ENCODE assay signal across 8 cellular contexts in genomic region chr14:65412189-65412846, GRCh38. TPM values are rescaled to one million over a fixed set of nuclear protein-coding genes. Genes with fewer than 3 reads are reported as not detected.
DNase-seq lines count a peak whose midpoint lies in the region; ATAC-seq lines count a peak whose summit lies in the region.

FUT8 (plus strand) TSS chr14:65412730; CDS start chr14:65561564, 148,834 bp downstream.

- H3K36me3 ChIP-seq in CD4-positive, CD25-positive, alpha-beta regulatory T cell (ENCODE audit: control insufficient read depth, insufficient read depth, low read length) = no peaks in the 10 kb centered on the region

- peak within 1 kb of the TSS; percentile 85 for H3K4me3 ChIP-seq in CD4-positive, CD25-positive, alpha-beta regulatory T cell (ENCODE audit: low read depth, low read length)

- H3K36me3 Mint-ChIP-seq in CD4-positive, CD25-positive, alpha-beta regulatory T cell = no peaks in the 10 kb centered on the region

- peaks cover 19 to 41% (median 39%) of the 10 kb centered on the region in 4 donors for H3K4me1 Mint-ChIP-seq in CD4-positive, CD25-positive, alpha-beta regulatory T cell

- H3K27ac Mint-ChIP-seq in CD4-positive, CD25-positive, alpha-beta regulatory T cell = peak within 1 kb of the TSS; percentile 94 to 100 (median 95)

- ATAC-seq in CD4-positive, CD25-positive, alpha-beta regulatory T cell (ENCODE audit: low read depth in 2 of 2) = peak; percentile 90 to 94
- ATAC-seq in GM19395 (IDR thresholded peaks at IDR 0.05; ENCODE audit: unreplicated experiment) (peak; percentile 67), HG03558 (IDR thresholded peaks at IDR 0.05; ENCODE audit: extremely low read depth, unreplicated experiment) (peak; percentile 34), left lobe of liver (peak; percentile 89)

- no peaks in the 10 kb centered on the region for H3K9me3 Mint-ChIP-seq in CD4-positive, CD25-positive, alpha-beta regulatory T cell

- peak; percentile 90 to 97 (median 95) for DNase-seq in CD4-positive, CD25-positive, alpha-beta regulatory T cell
- DNase-seq in NCI-H748 (lab: John Stamatoyannopoulos, UW; ENCODE audit: unreplicated experiment) = peak; percentile 98
- DNase-seq in activated CD4-positive, alpha-beta T cell treated with anti-CD3 and anti-CD28 coated beads, Interleukin-2, amount 50 U/mL, for 24 hours (ENCODE audit: low read depth in 1 of 2, low spot score in 1 of 2) = peak; percentile 83 to 92
- peak; percentile 92 for DNase-seq in dedifferentiated amniotic fluid mesenchymal stem cell (ENCODE audit: extremely low spot score)
- peak; percentile 98 for DNase-seq in left lobe of liver (ENCODE audit: low spot score)
- DNase-seq in stimulated activated CD4-positive, alpha-beta T cell treated with anti-CD3 and anti-CD28 coated beads, Interleukin-2, amount 100 ng/mL, for 4 hours (ENCODE audit: low read depth) = peak; percentile 97

- H3K4me3 Mint-ChIP-seq in CD4-positive, CD25-positive, alpha-beta regulatory T cell = peak within 1 kb of the TSS; percentile 98 to 99 (median 98)

- no peaks in the 10 kb centered on the region for H3K27me3 Mint-ChIP-seq in CD4-positive, CD25-positive, alpha-beta regulatory T cell

- H3K9me3 ChIP-seq in CD4-positive, CD25-positive, alpha-beta regulatory T cell (ENCODE audit: control insufficient read depth in 2 of 2, low read length in 2 of 2) = no peaks in the 10 kb centered on the region

- H3K4me1 ChIP-seq in CD4-positive, CD25-positive, alpha-beta regulatory T cell (ENCODE audit: control insufficient read depth, insufficient read depth, low read length, poor library complexity, severe bottlenecking) = peaks cover 30% of the 10 kb centered on the region

- peak within 1 kb of the TSS; percentile 79 for H3K27ac ChIP-seq in CD4-positive, CD25-positive, alpha-beta regulatory T cell (ENCODE audit: insufficient read depth, low read length, poor library complexity, severe bottlenecking)

- H3K27me3 ChIP-seq in CD4-positive, CD25-positive, alpha-beta regulatory T cell (ENCODE audit: control insufficient read depth, insufficient read depth, low read length) = no peaks in the 10 kb centered on the region

RNA-seq across cellular contexts. Expression of gene FUT8, which starts in this region (rescaled TPM):
- total RNA-seq in CD4-positive, CD25-positive, alpha-beta regulatory T cell = 59.2 TPM
- 10 to 100 TPM; 15.3 to 23.4 (median 21.5) TPM for polyA plus RNA-seq in CD4-positive, CD25-positive, alpha-beta regulatory T cell
- total RNA-seq in left lobe of liver = 3.8 TPM

Comparison
In these comparisons a context has a peak if more than half of its experiments do, and no peak if none do; other contexts are left out.
1. Peak in every context shown above with its lines: DNase-seq, ATAC-seq, H3K4me3 ChIP-seq and H3K27ac ChIP-seq.
2. RNA of gene FUT8 (total RNA-seq): 59.2 TPM in CD4-positive, CD25-positive, alpha-beta regulatory T cell (single experiment); 3.8 TPM in left lobe of liver (single experiment); every median in the first group is over 10 times any median in the second.
3. ATAC-seq: peak in every context shown above with its lines; median percentile 92 in CD4-positive, CD25-positive, alpha-beta regulatory T cell; 89 in left lobe of liver; 67 in GM19395; 34 in HG03558.